Comparison of ENCODE assay signal across 22 cellular contexts in genomic region chr14:51145246-51145645, GRCh38. TPM values are rescaled to one million over a fixed set of nuclear protein-coding genes. Genes with fewer than 3 reads are reported as not detected.
DNase-seq lines count a peak whose midpoint lies in the region; ATAC-seq and TF ChIP-seq lines count a peak whose summit lies in the region.
"Had no signal": no experiment of that assay in that cellular context is flagged by ENCODE, and none has a peak within 500 bp of the region (broad histone marks: within the 10 kb centered on the region; RNA-seq: fewer than 3 reads in every experiment).

No MANE protein-coding gene starts in this region.

- 44 to 49% methylated on average over 2 of the region's 2 CpGs for WGBS in GM23248 (ENCODE audit: low coverage in 1 of 2, low lambda C conversion rate in 2 of 2, missing lambda C conversion rate in 2 of 2), 2 experiments
- 81 to 91% (median 88%) methylated on average over 2 of the region's 2 CpGs for WGBS in spleen, 5 donors

- H3K27me3 ChIP-seq in GM23248 (replicated peaks; ENCODE audit: insufficient read depth) (peaks cover 22% of the 10 kb centered on the region), spleen (replicated peaks in 1 of 7) (no peaks in the 10 kb centered on the region)
- H3K27me3 ChIP-seq: BLaER1 treated with 17β-estradiol and CSF1 and Interleukin-3, amounts not matched to agents 10 nM and 100 nM had no signal

- H3K36me3 Mint-ChIP-seq in effector memory CD8-positive, alpha-beta T cell (ENCODE audit: insufficient read depth): no peaks in the 10 kb centered on the region

- intact Hi-C loops in posterior vena cava (cut with DNase I): no loop called here
- intact Hi-C loops in spleen (cut with DNase I; ENCODE audit: low total_unique reads): no loop called here

- no peak overlapping the region for H3K9ac ChIP-seq in GM23248
- H3K9ac ChIP-seq: BLaER1 treated with 17β-estradiol and CSF1 and Interleukin-3, amounts not matched to agents 10 nM and 100 nM; KMS-11 had no signal

- H3K36me3 ChIP-seq in GM23248 (ENCODE audit: low read depth) (no peaks in the 10 kb centered on the region), spleen (no peaks in the 10 kb centered on the region)
- H3K36me3 ChIP-seq: BLaER1 treated with 17β-estradiol and CSF1 and Interleukin-3, amounts not matched to agents 10 nM and 100 nM had no signal

- H3K4me3 ChIP-seq in GM23248 (no peak overlapping the region), cardiac fibroblast (replicated peaks in 1 of 2; ENCODE audit: low read depth in 2 of 2, low read length in 2 of 2) (no peak overlapping the region), fibroblast of villous mesenchyme (ENCODE audit: low read depth, low read length) (no peak overlapping the region), skeletal muscle cell (ENCODE audit: low read depth, low read length) (no peak overlapping the region), spleen (no peak overlapping the region)
- H3K4me3 ChIP-seq: BLaER1 treated with 17β-estradiol and CSF1 and Interleukin-3, amounts not matched to agents 10 nM and 100 nM had no signal

- H2AFZ ChIP-seq in GM23248: no peak overlapping the region

- H3K4me2 ChIP-seq in GM23248 (ENCODE audit: unreplicated experiment): no peak overlapping the region
- H3K4me2 ChIP-seq: BLaER1 treated with 17β-estradiol and CSF1 and Interleukin-3, amounts not matched to agents 10 nM and 100 nM; KMS-11 had no signal

- H3F3A ChIP-seq in GM23248 (ENCODE audit: insufficient read depth): peaks cover 8% of the 10 kb centered on the region; the same call in 1 of the 2 replicates

- no peak for TF ChIP-seq CTCF in cardiac fibroblast (IDR thresholded peaks at IDR 0.05; ENCODE audit: low read depth, low read length)
- no peak for TF ChIP-seq CTCF in fibroblast of villous mesenchyme (IDR thresholded peaks at IDR 0.05; ENCODE audit: insufficient read depth, low read depth, low read length)
- no peak for TF ChIP-seq CTCF in spleen (IDR thresholded peaks at IDR 0.05 in 8 of 11, conservative IDR thresholded peaks at IDR 0.05 in 3 of 11)

- no peak for ATAC-seq in effector memory CD8-positive, alpha-beta T cell (replicated peaks)

- H3K9me3 Mint-ChIP-seq in effector memory CD8-positive, alpha-beta T cell: no peaks in the 10 kb centered on the region
- H3K9me3 Mint-ChIP-seq: CD4-positive, alpha-beta T cell had no signal

- DNase-seq in GM23248 (peak; percentile 67), cardiac fibroblast (ENCODE audit: low read depth in 2 of 2) (peak; percentile 18 to 22), fibroblast of villous mesenchyme (ENCODE audit: low read depth) (peak; percentile 19), skeletal muscle cell (ENCODE audit: low read depth) (peak; percentile 47), posterior vena cava (ENCODE audit: low spot score) (no peak), spleen (no peak)
- no peak for DNase-seq in effector memory CD8-positive, alpha-beta T cell
- DNase-seq: AML-193; CD4-positive, alpha-beta T cell; H7; NCI-H1048; NCI-H1417; NCI-H1694; NCI-H2081; NCI-H2227 treated with DMSO at 0.1 percent for 48 hours; NCI-H510A; NCI-H69; OCI-M1 had no signal

- H3K27me3 Mint-ChIP-seq in effector memory CD8-positive, alpha-beta T cell: peaks cover 8 to 22% of the 10 kb centered on the region in 2 donors
- H3K27me3 Mint-ChIP-seq: IgD-negative memory B cell had no signal

- H3K79me2 ChIP-seq in GM23248 (ENCODE audit: insufficient read depth): no peaks in the 10 kb centered on the region

- H3K9me3 ChIP-seq in GM23248 (ENCODE audit: low read depth) (no peaks in the 10 kb centered on the region), spleen (no peaks in the 10 kb centered on the region)

- no peak overlapping the region for H3K27ac Mint-ChIP-seq in effector memory CD8-positive, alpha-beta T cell
- H3K27ac Mint-ChIP-seq: CD4-positive, alpha-beta T cell; IgD-negative memory B cell had no signal

- H3K4me1 ChIP-seq in GM23248 (ENCODE audit: insufficient read depth) (no peaks in the 10 kb centered on the region), spleen (no peaks in the 10 kb centered on the region)

- H3K4me3 Mint-ChIP-seq in effector memory CD8-positive, alpha-beta T cell: no peak overlapping the region
- H3K4me3 Mint-ChIP-seq: CD4-positive, alpha-beta T cell; IgD-negative memory B cell had no signal

- no peaks in the 10 kb centered on the region for H3K4me1 Mint-ChIP-seq in effector memory CD8-positive, alpha-beta T cell (ENCODE audit: low read depth in 2 of 2)
- H3K4me1 Mint-ChIP-seq: IgD-negative memory B cell had no signal

- TF ChIP-seq POLR2A in spleen (IDR thresholded peaks at IDR 0.05): no peak

- H3K27ac ChIP-seq in GM23248 (no peak overlapping the region), spleen (no peak overlapping the region)
- H3K27ac ChIP-seq: BLaER1 treated with 17β-estradiol and CSF1 and Interleukin-3, amounts not matched to agents 10 nM and 100 nM; HL-60; KMS-11 had no signal

- no peaks in the 10 kb centered on the region for H3K9me2 ChIP-seq in GM23248 (ENCODE audit: insufficient read depth)

- H4K20me1 ChIP-seq in GM23248 (ENCODE audit: insufficient read depth): no peaks in the 10 kb centered on the region
- H4K20me1 ChIP-seq: BLaER1 treated with 17β-estradiol and CSF1 and Interleukin-3, amounts not matched to agents 10 nM and 100 nM had no signal

- in situ Hi-C loops in GM23248 (cut with MboI): no loop called here

RNA-seq across cellular contexts. Expression of gene TRIM9, which starts 50.3 kb away (rescaled TPM):
- total RNA-seq in GM23248 (2014; rRNA removed; shearing (Covaris generic)): 0.32 TPM in 1 of 2 replicates, not detected in the other
- polyA plus RNA-seq in GM23248 (2016; fragmentation: Nextera tagmentation; extraction: Ambion mirVana): 0.25 TPM in 1 of 2 replicates, not detected in the other
- total RNA-seq in fibroblast of villous mesenchyme: 0.64 TPM in 1 of 2 replicates, not detected in the other
- 1 to 10 TPM; 2.0 to 2.7 TPM for total RNA-seq in posterior vena cava
- total RNA-seq in spleen: 1 to 10 TPM in 6 of 7 donors, under 1 TPM in 1; 0.63 to 3.1 (median 1.6) TPM
- polyA plus RNA-seq in spleen: under 1 TPM; 0.03 to 0.29 (median 0.09) TPM

Comparison
In these comparisons a context has a peak if more than half of its experiments do, and no peak if none do; other contexts are left out.
1. DNase-seq: peak in GM23248 (single experiment), cardiac fibroblast (2 of 2), fibroblast of villous mesenchyme (single experiment) and skeletal muscle cell (single experiment); none in posterior vena cava (single experiment), spleen (single experiment) and effector memory CD8-positive, alpha-beta T cell (0 of 3).